In genomic region chr17:2027528-2028233, GRCh38 we compare ENCODE assay signal across 1 cellular context.
TF ChIP-seq lines count a peak whose summit lies in the region.

No MANE protein-coding gene starts in this region.

TF ChIP-seq in HepG2, 621 proteins besides CTCF, POLR2A, EP300 and RAD21:
- TF ChIP-seq MLLT10 (CRISPR knock-in tag; IDR thresholded peaks at IDR 0.05) (no peak), ZFP36 (IDR thresholded peaks at IDR 0.05; ENCODE audit: borderline replicate concordance, low read depth, low read length, partially characterized antibody) (no peak), IKZF5 (CRISPR knock-in tag; IDR thresholded peaks at IDR 0.05) (no peak), NCOR1 (IDR thresholded peaks at IDR 0.05; ENCODE audit: borderline replicate concordance, low read length) (no peak), LCORL (IDR thresholded peaks at IDR 0.05) (no peak), LCORL (CRISPR knock-in tag; IDR thresholded peaks at IDR 0.05) (no peak), RFX3 (CRISPR knock-in tag; IDR thresholded peaks at IDR 0.05) (no peak), TSC22D2 (CRISPR knock-in tag; IDR thresholded peaks at IDR 0.05; ENCODE audit: borderline replicate concordance) (no peak), TBX3 (IDR thresholded peaks at IDR 0.05; ENCODE audit: borderline replicate concordance) (no peak), KLF9 (CRISPR knock-in tag; IDR thresholded peaks at IDR 0.05; ENCODE audit: low read depth) (no peak), MYPOP (CRISPR knock-in tag; IDR thresholded peaks at IDR 0.05) (no peak)
- TF ChIP-seq, protein P1, sequence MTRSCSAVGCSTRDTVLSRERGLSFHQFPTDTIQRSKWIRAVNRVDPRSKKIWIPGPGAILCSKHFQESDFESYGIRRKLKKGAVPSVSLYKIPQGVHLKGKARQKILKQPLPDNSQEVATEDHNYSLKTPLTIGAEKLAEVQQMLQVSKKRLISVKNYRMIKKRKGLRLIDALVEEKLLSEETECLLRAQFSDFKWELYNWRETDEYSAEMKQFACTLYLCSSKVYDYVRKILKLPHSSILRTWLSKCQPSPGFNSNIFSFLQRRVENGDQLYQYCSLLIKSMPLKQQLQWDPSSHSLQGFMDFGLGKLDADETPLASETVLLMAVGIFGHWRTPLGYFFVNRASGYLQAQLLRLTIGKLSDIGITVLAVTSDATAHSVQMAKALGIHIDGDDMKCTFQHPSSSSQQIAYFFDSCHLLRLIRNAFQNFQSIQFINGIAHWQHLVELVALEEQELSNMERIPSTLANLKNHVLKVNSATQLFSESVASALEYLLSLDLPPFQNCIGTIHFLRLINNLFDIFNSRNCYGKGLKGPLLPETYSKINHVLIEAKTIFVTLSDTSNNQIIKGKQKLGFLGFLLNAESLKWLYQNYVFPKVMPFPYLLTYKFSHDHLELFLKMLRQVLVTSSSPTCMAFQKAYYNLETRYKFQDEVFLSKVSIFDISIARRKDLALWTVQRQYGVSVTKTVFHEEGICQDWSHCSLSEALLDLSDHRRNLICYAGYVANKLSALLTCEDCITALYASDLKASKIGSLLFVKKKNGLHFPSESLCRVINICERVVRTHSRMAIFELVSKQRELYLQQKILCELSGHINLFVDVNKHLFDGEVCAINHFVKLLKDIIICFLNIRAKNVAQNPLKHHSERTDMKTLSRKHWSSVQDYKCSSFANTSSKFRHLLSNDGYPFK (CRISPR knock-in tag; IDR thresholded peaks at IDR 0.05; ENCODE audit: borderline replicate concordance) = no peak
TF ChIP-seq in HepG2: peak in this region for 0.
